13 cellular contexts compared by ENCODE assay signal in the genomic region with DNA sequence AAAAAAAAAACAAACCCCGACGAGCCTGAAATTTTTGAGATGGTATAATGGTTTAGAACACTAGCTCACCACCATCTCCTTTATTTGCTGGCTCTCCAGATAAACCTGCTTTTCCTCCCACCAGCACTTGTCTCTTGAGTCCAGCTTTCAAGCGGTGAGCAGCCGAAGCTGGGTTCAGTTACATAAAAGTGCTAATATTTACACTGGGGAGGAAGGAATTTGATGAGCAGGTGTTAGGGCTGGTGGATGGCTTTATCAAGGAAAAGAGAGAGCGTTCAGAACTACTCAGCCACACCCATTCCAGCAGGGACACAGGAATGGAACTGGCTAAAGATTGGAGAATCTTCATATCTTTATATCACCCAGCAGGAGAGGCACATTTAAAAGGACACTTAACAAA. TPM values are rescaled to one million over a fixed set of nuclear protein-coding genes. Genes with fewer than 3 reads are reported as not detected.
A peak's percentile ranks its signal among the peaks of the same experiment; 100 is the strongest.
DNase-seq lines count a peak whose midpoint lies in the region; ATAC-seq and TF ChIP-seq lines count a peak whose summit lies in the region.
"Had no signal": no experiment of that assay in that cellular context is flagged by ENCODE, and none has a peak within 500 bp of the region (broad histone marks: within the 10 kb centered on the region; RNA-seq: fewer than 3 reads in every experiment).

No MANE protein-coding gene starts in this region.

- no peak overlapping the region for H3K4me3 Mint-ChIP-seq in natural killer cell treated with Interleukin-12 subunit alpha and Interleukin-12 subunit beta and Interleukin-15 and Interleukin-18, amount 100 ng/mL, for 72 hours
- H3K4me3 Mint-ChIP-seq in natural killer cell (no peak overlapping the region), endothelial cell (ENCODE audit: unreplicated experiment) (no peak overlapping the region)
- H3K4me3 Mint-ChIP-seq: T-helper 2 cell treated with Interferon-gamma antibody and Interleukin-4, amounts not matched to agents 5 μg/mL and 100 μg/mL, for 36 hours had no signal

- peaks cover 4 to 20% of the 10 kb centered on the region in 2 donors for H3K27me3 Mint-ChIP-seq in natural killer cell treated with Interleukin-12 subunit alpha and Interleukin-12 subunit beta and Interleukin-15 and Interleukin-18, amount 100 ng/mL, for 72 hours
- peaks cover 7 to 19% of the 10 kb centered on the region in 2 donors for H3K27me3 Mint-ChIP-seq in natural killer cell (ENCODE audit: low read depth in 2 of 2)
- peaks cover 3% of the 10 kb centered on the region for H3K27me3 Mint-ChIP-seq in endothelial cell (ENCODE audit: unreplicated experiment)

- peak; percentile 13 for DNase-seq in natural killer cell treated with Interleukin-12 subunit alpha and Interleukin-12 subunit beta and Interleukin-15 and Interleukin-18, amount 100 ng/mL, for 72 hours (ENCODE audit: low spot score)
- DNase-seq in natural killer cell (no peak), NCI-H510A (lab: John Stamatoyannopoulos, UW) (peak; percentile 84), kidney tubule cell (ENCODE audit: low spot score) (peak; percentile 16), endothelial cell (ENCODE audit: low spot score) (no peak), EL (no peak)
- DNase-seq: activated CD4-positive, alpha-beta T cell treated with anti-CD3 and anti-CD28 coated beads, Interleukin-2, amount 50 U/mL, for 1 hour; midbrain; NCI-H1930 had no signal

- no peaks in the 10 kb centered on the region for H3K36me3 Mint-ChIP-seq in natural killer cell treated with Interleukin-12 subunit alpha and Interleukin-12 subunit beta and Interleukin-15 and Interleukin-18, amount 100 ng/mL, for 72 hours
- H3K36me3 Mint-ChIP-seq in natural killer cell = no peaks in the 10 kb centered on the region
- H3K36me3 Mint-ChIP-seq in endothelial cell (ENCODE audit: low read depth, unreplicated experiment) = peaks cover 4% of the 10 kb centered on the region

- TF ChIP-seq CTCF in natural killer cell (IDR thresholded peaks at IDR 0.05) (no peak), endothelial cell (IDR thresholded peaks at IDR 0.05; ENCODE audit: unreplicated experiment) (no peak)

- intact Hi-C loops in natural killer cell (cut with micrococcal nuclease) = no loop called here

- no peak overlapping the region for H3K27ac Mint-ChIP-seq in natural killer cell treated with Interleukin-12 subunit alpha and Interleukin-12 subunit beta and Interleukin-15 and Interleukin-18, amount 100 ng/mL, for 72 hours
- no peak overlapping the region for H3K27ac Mint-ChIP-seq in natural killer cell
- H3K27ac Mint-ChIP-seq in endothelial cell (ENCODE audit: unreplicated experiment) = no peak overlapping the region
- H3K27ac Mint-ChIP-seq: T-helper 2 cell treated with Interferon-gamma antibody and Interleukin-4, amounts not matched to agents 5 μg/mL and 100 μg/mL, for 36 hours had no signal

- no peaks in the 10 kb centered on the region for H3K4me1 Mint-ChIP-seq in natural killer cell treated with Interleukin-12 subunit alpha and Interleukin-12 subunit beta and Interleukin-15 and Interleukin-18, amount 100 ng/mL, for 72 hours (ENCODE audit: low read depth in 2 of 2)
- H3K4me1 Mint-ChIP-seq in natural killer cell (no peaks in the 10 kb centered on the region), endothelial cell (ENCODE audit: unreplicated experiment) (peaks cover 4% of the 10 kb centered on the region)

- ATAC-seq in natural killer cell treated with Interleukin-12 subunit alpha and Interleukin-12 subunit beta and Interleukin-15 and Interleukin-18, amount 100 ng/mL, for 72 hours = no peak
- ATAC-seq in natural killer cell (no peak), GM21723 (IDR thresholded peaks at IDR 0.05; ENCODE audit: unreplicated experiment) (no peak), GM21717 (IDR thresholded peaks at IDR 0.05; ENCODE audit: unreplicated experiment) (no peak)

- no peaks in the 10 kb centered on the region for H3K9me3 Mint-ChIP-seq in natural killer cell treated with Interleukin-12 subunit alpha and Interleukin-12 subunit beta and Interleukin-15 and Interleukin-18, amount 100 ng/mL, for 72 hours
- H3K9me3 Mint-ChIP-seq in natural killer cell = no peaks in the 10 kb centered on the region
- peaks cover 4% of the 10 kb centered on the region for H3K9me3 Mint-ChIP-seq in endothelial cell (ENCODE audit: unreplicated experiment)
- H3K9me3 Mint-ChIP-seq: T-helper 2 cell treated with Interferon-gamma antibody and Interleukin-4, amounts not matched to agents 5 μg/mL and 100 μg/mL, for 36 hours had no signal

RNA-seq across cellular contexts. Expression of gene CALML3, which starts 6.6 kb away (rescaled TPM):
- not detected for total RNA-seq in natural killer cell treated with Interleukin-12 subunit alpha and Interleukin-12 subunit beta and Interleukin-15 and Interleukin-18, amount 100 ng/mL, for 72 hours
- total RNA-seq in natural killer cell (not detected), endothelial cell (ENCODE audit: unreplicated experiment) (not detected)
- total RNA-seq: RPMI7951 had no signal

RNA-seq across cellular contexts. Expression of gene CALML5, which starts 18.8 kb away (rescaled TPM):
- not detected for total RNA-seq in natural killer cell treated with Interleukin-12 subunit alpha and Interleukin-12 subunit beta and Interleukin-15 and Interleukin-18, amount 100 ng/mL, for 72 hours
- total RNA-seq in natural killer cell (not detected), endothelial cell (ENCODE audit: unreplicated experiment) (not detected)
- total RNA-seq: RPMI7951 had no signal

Comparison
In these comparisons a context has a peak if more than half of its experiments do, and no peak if none do; other contexts are left out.
1. DNase-seq: peak in natural killer cell treated with Interleukin-12 subunit alpha and Interleukin-12 subunit beta and Interleukin-15 and Interleukin-18, amount 100 ng/mL, for 72 hours (single experiment), NCI-H510A (single experiment) and kidney tubule cell (single experiment); none in natural killer cell (single experiment), endothelial cell (single experiment) and EL (single experiment).